8 cellular contexts compared by ENCODE assay signal in genomic region chr12:107760817-107761501, GRCh38. TPM values are rescaled to one million over a fixed set of nuclear protein-coding genes. Genes with fewer than 3 reads are reported as not detected.
DNase-seq lines count a peak whose midpoint lies in the region; ATAC-seq and TF ChIP-seq lines count a peak whose summit lies in the region.

Gene PRDM4 (minus strand): TSS chr12:107761137. CDS start chr12:107760515, 622 bp downstream.

- H3K4me3 ChIP-seq in liver (ENCODE audit: low read depth in 1 of 3, low read length in 3 of 3): peak within 1 kb of the TSS; percentile 77 to 98 (median 95)

- DNase-seq in CD1c-positive myeloid dendritic cell (ENCODE audit: extremely low spot score): peak; percentile 98
- peak; percentile 77 for DNase-seq in NCI-H748 treated with DMSO at 0.1 percent for 48 hours (lab: John Stamatoyannopoulos, UW)
- DNase-seq in activated CD4-positive, alpha-beta T cell treated with anti-CD3 and anti-CD28 coated beads, Interleukin-2, amount 50 U/mL, for 4 hours: peak; percentile 76 to 80
- DNase-seq in dermis blood vessel endothelial cell: peak; percentile 97
- DNase-seq in stimulated activated CD4-positive, alpha-beta T cell treated with anti-CD3 and anti-CD28 coated beads, Interleukin-4, amount 100 ng/mL, for 24 hours: peak; percentile 89

- H3K9me3 ChIP-seq in liver (ENCODE audit: control insufficient read depth in 4 of 4, low read length in 3 of 4): no peaks in the 10 kb centered on the region

- H3K9ac ChIP-seq in liver (ENCODE audit: low read depth in 1 of 2, low read length in 2 of 2): peak within 1 kb of the TSS; percentile 29 to 68

- ATAC-seq in GM19395 (IDR thresholded peaks at IDR 0.05; ENCODE audit: unreplicated experiment): peak; percentile 94
- peak; percentile 90 for ATAC-seq in HG03565 (IDR thresholded peaks at IDR 0.05; ENCODE audit: unreplicated experiment)

- H3K27ac ChIP-seq in liver (ENCODE audit: low read depth in 1 of 2, low read length in 2 of 2): peak within 1 kb of the TSS; percentile 17 to 32

- peak in 1 of 2 donors; percentile 10 for TF ChIP-seq RAD21 in liver (IDR thresholded peaks at IDR 0.05)

- H3K36me3 ChIP-seq in liver (ENCODE audit: control insufficient read depth in 4 of 4, insufficient read depth in 3 of 4, low read depth in 1 of 4, low read length in 3 of 4): peaks cover 7 to 15% (median 10%) of the 10 kb centered on the region in 4 donors

- WGBS in liver: under 1% methylated on average over 83 of the region's 83 CpGs

- H3K27me3 ChIP-seq in liver (ENCODE audit: control insufficient read depth in 4 of 4, insufficient read depth in 4 of 4, low read length in 3 of 4): no peaks in the 10 kb centered on the region

- TF ChIP-seq CTCF in liver (IDR thresholded peaks at IDR 0.05; ENCODE audit: low read depth, low read length, missing input control): peak; percentile 25

- H3K4me1 ChIP-seq in liver (ENCODE audit: control insufficient read depth in 4 of 4, insufficient read depth in 4 of 4, low read length in 3 of 4): peaks cover 2 to 25% (median 22%) of the 10 kb centered on the region in 4 donors

TF ChIP-seq in liver, 16 proteins besides CTCF, POLR2A, EP300 and RAD21:
- TF ChIP-seq YY1 (IDR thresholded peaks at IDR 0.05) (peak; percentile 71), GABPA (IDR thresholded peaks at IDR 0.05 in 1 of 2, conservative IDR thresholded peaks at IDR 0.05 in 1 of 2) (peak; percentile 34 to 85), REST (IDR thresholded peaks at IDR 0.05) (peak; percentile 16), EGR1 (IDR thresholded peaks at IDR 0.05; ENCODE audit: low read depth in 2 of 2) (no peak), ZBTB33 (IDR thresholded peaks at IDR 0.05) (peak; percentile 85)

RNA-seq across cellular contexts. Expression of gene PRDM4, which starts in this region (rescaled TPM):
- total RNA-seq in dermis blood vessel endothelial cell: 22.3 and 26.1 TPM in 2 replicates
- total RNA-seq in liver: 1 to 10 TPM; 6.2 to 7.5 TPM
- 1 to 10 TPM; 2.3 to 5.0 TPM for polyA plus RNA-seq in liver

Comparison
In these comparisons a context has a peak if more than half of its experiments do, and no peak if none do; other contexts are left out.
1. Peak in every context shown above with its lines: DNase-seq, ATAC-seq, H3K4me3 ChIP-seq and H3K27ac ChIP-seq.